In the genomic region with DNA sequence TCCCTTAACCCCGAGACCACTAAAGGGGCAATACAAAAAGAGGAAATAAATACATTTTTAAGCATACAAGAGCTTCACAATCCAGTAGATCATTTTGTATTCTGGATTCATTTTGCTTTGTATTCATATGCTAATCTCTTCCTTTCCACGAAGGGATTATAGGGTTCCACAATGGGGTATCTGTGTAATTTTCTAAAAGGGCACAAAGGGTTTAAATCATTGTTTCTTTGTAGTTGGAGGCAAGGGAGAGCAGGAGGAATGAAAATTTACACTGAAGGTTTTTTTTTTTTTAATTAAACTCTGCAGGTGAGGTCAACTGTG, we compare ENCODE assay signal across 8 cellular contexts. TPM values are rescaled to one million over a fixed set of nuclear protein-coding genes. Genes with fewer than 3 reads are reported as not detected.
A peak's percentile ranks its signal among the peaks of the same experiment; 100 is the strongest.
DNase-seq lines count a peak whose midpoint lies in the region; ATAC-seq and TF ChIP-seq lines count a peak whose summit lies in the region.

No MANE protein-coding gene starts in this region.

- H3K9ac ChIP-seq in BLaER1 (peak overlapping the region; percentile 82), MM.1S (ENCODE audit: low read length) (peak overlapping the region; percentile 73)

- no peak for DNase-seq in MM.1S
- no peak for DNase-seq in coronary artery (ENCODE audit: low spot score)
- no peak for DNase-seq in natural killer cell treated with Interleukin-12 subunit alpha and Interleukin-12 subunit beta and Interleukin-15 and Interleukin-18, amount 100 ng/mL, for 72 hours (ENCODE audit: low spot score)
- DNase-seq in COLO668 (lab: John Stamatoyannopoulos, UW; ENCODE audit: unreplicated experiment) = no peak
- no peak for DNase-seq in NCI-H774 (lab: John Stamatoyannopoulos, UW)
- no peak for DNase-seq in activated CD4-positive, alpha-beta T cell treated with anti-CD3 and anti-CD28 coated beads, Interleukin-2, amount 50 U/mL, for 48 hours

- no peaks in the 10 kb centered on the region for H3K9me2 ChIP-seq in MM.1S (replicated peaks; ENCODE audit: insufficient read depth, low read length)

- no peaks in the 10 kb centered on the region for H3K9me3 Mint-ChIP-seq in natural killer cell treated with Interleukin-12 subunit alpha and Interleukin-12 subunit beta and Interleukin-15 and Interleukin-18, amount 100 ng/mL, for 72 hours

- peaks cover 30% of the 10 kb centered on the region for H3F3A ChIP-seq in MM.1S (ENCODE audit: insufficient read depth, low read length)

- H3K4me3 Mint-ChIP-seq in natural killer cell treated with Interleukin-12 subunit alpha and Interleukin-12 subunit beta and Interleukin-15 and Interleukin-18, amount 100 ng/mL, for 72 hours = peak overlapping the region; percentile 98

- H2AFZ ChIP-seq in MM.1S (ENCODE audit: low read length) = peak overlapping the region; percentile 76

- TF ChIP-seq CTCF in MM.1S (IDR thresholded peaks at IDR 0.05; ENCODE audit: low read length) (no peak), coronary artery (IDR thresholded peaks at IDR 0.05) (no peak)

- H3K27ac Mint-ChIP-seq in natural killer cell treated with Interleukin-12 subunit alpha and Interleukin-12 subunit beta and Interleukin-15 and Interleukin-18, amount 100 ng/mL, for 72 hours = peak overlapping the region; percentile 98 to 99

- H3K27ac ChIP-seq in BLaER1 (peak overlapping the region; percentile 89), MM.1S (ENCODE audit: low read length) (peak overlapping the region; percentile 78), coronary artery (peak overlapping the region; percentile 79 to 98)

- no peaks in the 10 kb centered on the region for H3K27me3 Mint-ChIP-seq in natural killer cell treated with Interleukin-12 subunit alpha and Interleukin-12 subunit beta and Interleukin-15 and Interleukin-18, amount 100 ng/mL, for 72 hours

- peaks cover 12% of the 10 kb centered on the region for H3K36me3 ChIP-seq in BLaER1
- 0 out of 2 replicates have a peak, but pooled peaks cover 3% of the 10 kb centered on the region for H3K36me3 ChIP-seq in MM.1S (replicated peaks; ENCODE audit: insufficient read depth, low read length)

- peaks cover 26 to 41% of the 10 kb centered on the region in 2 donors for H3K4me1 Mint-ChIP-seq in natural killer cell treated with Interleukin-12 subunit alpha and Interleukin-12 subunit beta and Interleukin-15 and Interleukin-18, amount 100 ng/mL, for 72 hours (ENCODE audit: low read depth in 2 of 2)

- peaks cover 41% of the 10 kb centered on the region for H3K79me2 ChIP-seq in MM.1S (ENCODE audit: low read length)

- H3K36me3 Mint-ChIP-seq in natural killer cell treated with Interleukin-12 subunit alpha and Interleukin-12 subunit beta and Interleukin-15 and Interleukin-18, amount 100 ng/mL, for 72 hours = peaks cover 6% of the 10 kb centered on the region

- no peaks in the 10 kb centered on the region for H3K9me3 ChIP-seq in BLaER1
- H3K9me3 ChIP-seq in MM.1S (replicated peaks; ENCODE audit: insufficient read depth, low read length) = no peaks in the 10 kb centered on the region

- no peak for ATAC-seq in natural killer cell treated with Interleukin-12 subunit alpha and Interleukin-12 subunit beta and Interleukin-15 and Interleukin-18, amount 100 ng/mL, for 72 hours
- no peak for ATAC-seq in HG03025 (IDR thresholded peaks at IDR 0.05; ENCODE audit: low FRiP score, unreplicated experiment)

- no peaks in the 10 kb centered on the region for H3K27me3 ChIP-seq in BLaER1
- no peaks in the 10 kb centered on the region for H3K27me3 ChIP-seq in MM.1S (replicated peaks; ENCODE audit: insufficient read depth, low read length)

- H3K4me3 ChIP-seq in BLaER1 (peak overlapping the region; percentile 98), MM.1S (ENCODE audit: low read length) (peak overlapping the region; percentile 55), coronary artery (peak overlapping the region; percentile 98)

- H4K20me1 ChIP-seq in BLaER1 (peaks cover 35% of the 10 kb centered on the region), MM.1S (ENCODE audit: insufficient read depth, low read length) (peaks cover 24% of the 10 kb centered on the region)

- peaks cover 28% of the 10 kb centered on the region for H3K4me1 ChIP-seq in BLaER1
- peaks cover 7% of the 10 kb centered on the region; the same call in 1 of the 2 replicates for H3K4me1 ChIP-seq in MM.1S (ENCODE audit: low read length)

- H3K4me2 ChIP-seq in BLaER1 (peak overlapping the region; percentile 86), MM.1S (ENCODE audit: low read depth, low read length) (peak overlapping the region; percentile 85)

RNA-seq across cellular contexts. Expression of a gene that starts 0.6 kb away (rescaled TPM):
- total RNA-seq in natural killer cell treated with Interleukin-12 subunit alpha and Interleukin-12 subunit beta and Interleukin-15 and Interleukin-18, amount 100 ng/mL, for 72 hours = 10 to 100 TPM; 74.2 to 97.0 TPM

RNA-seq across cellular contexts. Expression of a gene that starts 47.9 kb away (rescaled TPM):
- total RNA-seq in natural killer cell treated with Interleukin-12 subunit alpha and Interleukin-12 subunit beta and Interleukin-15 and Interleukin-18, amount 100 ng/mL, for 72 hours = not detected
